ENCODE assay signal across 8 cellular contexts in the genomic region with DNA sequence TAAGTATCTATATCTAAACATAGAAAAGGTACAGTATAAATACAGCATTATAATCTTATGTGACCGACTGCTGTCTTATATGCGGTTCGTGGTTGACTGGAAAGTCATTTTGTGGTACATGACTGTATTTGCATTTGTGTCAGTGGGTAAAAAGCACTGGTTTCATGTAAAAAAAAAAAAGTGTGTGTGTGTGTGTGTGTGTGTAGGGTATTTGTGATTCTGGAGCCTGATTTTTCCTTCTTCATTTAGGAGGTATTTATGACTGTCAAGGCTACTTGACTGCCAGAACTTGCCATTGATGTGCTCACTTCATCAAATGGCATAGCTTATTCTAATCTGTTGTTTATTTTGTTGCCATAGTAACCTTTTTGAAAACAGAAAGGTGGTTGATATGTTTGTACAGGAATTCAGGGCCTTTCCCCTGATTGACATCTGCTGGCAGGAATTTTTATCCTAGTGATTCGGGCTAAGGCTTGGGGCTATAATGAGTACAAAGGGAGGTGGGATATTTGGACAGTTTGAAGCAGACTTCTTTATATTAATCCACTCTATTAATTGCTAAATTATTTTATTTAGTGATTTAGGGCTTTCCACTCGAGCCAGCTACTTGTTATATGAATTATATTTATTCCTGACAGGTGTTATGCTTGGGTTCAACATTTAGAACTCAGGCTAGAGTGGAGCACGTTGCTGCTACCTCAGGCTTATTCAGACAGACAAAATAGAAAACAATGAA.
DNase-seq lines count a peak whose midpoint lies in the region; ATAC-seq and TF ChIP-seq lines count a peak whose summit lies in the region.

No MANE protein-coding gene starts in this region.

- DNase-seq in DMS53 treated with DMSO at 0.1 percent for 48 hours (lab: John Stamatoyannopoulos, UW; ENCODE audit: unreplicated experiment) (peak; percentile 93), HPDE6-E6E7 (ENCODE audit: extremely low spot score) (peak; percentile 64), RPMI7951 (ENCODE audit: low read depth) (peak; percentile 80), fibroblast of mammary gland (ENCODE audit: low read depth) (peak; percentile 8), pulmonary artery endothelial cell (ENCODE audit: low read depth, low spot score) (peak; percentile 37), GOT3 (lab: John Stamatoyannopoulos, UW) (no peak), hepatic stellate cell (ENCODE audit: low spot score) (no peak)

- ATAC-seq in GM21390 (IDR thresholded peaks at IDR 0.05; ENCODE audit: unreplicated experiment) = peak; percentile 76

- H3K4me3 ChIP-seq in fibroblast of mammary gland (ENCODE audit: control insufficient read depth, low read depth, low read length) = no peak overlapping the region

- no peak for TF ChIP-seq CTCF in fibroblast of mammary gland (conservative IDR thresholded peaks at IDR 0.05; ENCODE audit: control insufficient read depth, insufficient read depth, low read depth, low read length)

Comparison
In these comparisons a context has a peak if more than half of its experiments do, and no peak if none do; other contexts are left out.
1. DNase-seq: peak in DMS53 treated with DMSO at 0.1 percent for 48 hours (single experiment), HPDE6-E6E7 (single experiment), RPMI7951 (single experiment), fibroblast of mammary gland (single experiment) and pulmonary artery endothelial cell (single experiment); none in GOT3 (single experiment) and hepatic stellate cell (single experiment).